Comparison of ENCODE assay signal across 20 cellular contexts in the genomic region with DNA sequence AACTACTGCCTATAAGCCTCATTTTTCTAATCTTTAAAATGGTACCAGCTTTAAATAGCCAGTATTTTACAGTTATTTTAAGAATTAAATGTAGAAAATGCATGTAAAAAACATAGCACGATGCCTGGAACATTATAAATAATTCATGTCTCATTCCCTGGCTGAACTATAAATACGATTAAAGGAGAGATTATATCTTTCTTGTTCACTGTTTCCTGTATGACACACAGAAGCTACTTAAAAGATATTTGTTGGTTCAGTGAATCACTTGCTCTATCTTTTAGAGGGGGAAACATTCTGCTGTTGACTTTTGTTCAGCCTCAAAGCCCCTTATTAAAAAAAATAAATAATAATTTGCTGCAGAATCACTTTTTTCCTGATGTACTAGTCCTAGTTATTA.
"Had no signal": no experiment of that assay in that cellular context is flagged by ENCODE, and none has a peak within 500 bp of the region (broad histone marks: within the 10 kb centered on the region; RNA-seq: fewer than 3 reads in every experiment).

No MANE protein-coding gene starts in this region.

- H3K4me2 ChIP-seq: smooth muscle cell had no signal

- H3K27me3 ChIP-seq: dorsolateral prefrontal cortex, heart left ventricle, pancreas, upper lobe of left lung, vagina had no signal

- H3K4me1 ChIP-seq: heart left ventricle, pancreas, upper lobe of left lung, vagina had no signal

- H3K4me3 ChIP-seq: dorsolateral prefrontal cortex, heart left ventricle, lung, pancreas, smooth muscle cell, upper lobe of left lung, vagina had no signal

- H3K9me3 ChIP-seq: heart left ventricle, pancreas, upper lobe of left lung, vagina had no signal

- FAIRE-seq: frontal cortex, pancreas had no signal

- H3K27ac ChIP-seq: heart left ventricle, pancreas, upper lobe of left lung, vagina had no signal

- H3K27me3 Mint-ChIP-seq: natural killer cell treated with Interleukin-12 subunit alpha and Interleukin-12 subunit beta and Interleukin-15 and Interleukin-18, amount 100 ng/mL, for 72 hours; progenitor cell of endocrine pancreas had no signal

- H3K36me3 ChIP-seq: heart left ventricle, pancreas, upper lobe of left lung, vagina had no signal

- ATAC-seq: heart left ventricle; left colon; left ventricle myocardium superior; natural killer cell treated with Interleukin-12 subunit alpha and Interleukin-12 subunit beta and Interleukin-15 and Interleukin-18, amount 100 ng/mL, for 72 hours; pancreas; right cardiac atrium had no signal

- H3K27ac Mint-ChIP-seq: natural killer cell treated with Interleukin-12 subunit alpha and Interleukin-12 subunit beta and Interleukin-15 and Interleukin-18, amount 100 ng/mL, for 72 hours had no signal

- H3K4me3 Mint-ChIP-seq: natural killer cell treated with Interleukin-12 subunit alpha and Interleukin-12 subunit beta and Interleukin-15 and Interleukin-18, amount 100 ng/mL, for 72 hours had no signal

- DNase-seq: dorsolateral prefrontal cortex; effector CD8-positive, alpha-beta T cell; heart left ventricle; hippocampal formation; left colon; left ventricle myocardium superior; mesenchymal stem cell; midbrain; occipital lobe; pancreas; right cardiac atrium; stimulated activated CD4-positive, alpha-beta T cell treated with anti-CD3 and anti-CD28 coated beads, Interleukin-2, amount 100 ng/mL, for 48 hours; stimulated activated naive CD4-positive, alpha-beta T cell treated with Interleukin-2 at 50 U/mL for 16 hours; upper lobe of left lung had no signal
